22 cellular contexts compared by ENCODE assay signal in genomic region chr15:60941448-60941847, GRCh38.
DNase-seq lines count a peak whose midpoint lies in the region; ATAC-seq and TF ChIP-seq lines count a peak whose summit lies in the region.
"Had no signal": no experiment of that assay in that cellular context is flagged by ENCODE, and none has a peak within 500 bp of the region (broad histone marks: within the 10 kb centered on the region; RNA-seq: fewer than 3 reads in every experiment).

No MANE protein-coding gene starts in this region.

- intact Hi-C loops in mammary epithelial cell (cut with micrococcal nuclease), result no loop called here

- H3K4me3 ChIP-seq in mammary epithelial cell (replicated peaks in 1 of 3; ENCODE audit: insufficient read depth in 1 of 3, low read depth in 2 of 3, low read length in 3 of 3), result no peak overlapping the region
- H3K4me3 ChIP-seq: mucosa of descending colon, sigmoid colon, testis had no signal

- TF ChIP-seq CTCF in mammary epithelial cell (conservative IDR thresholded peaks at IDR 0.05 in 1 of 2, IDR thresholded peaks at IDR 0.05 in 1 of 2; ENCODE audit: extremely low read depth in 1 of 2, insufficient read depth in 1 of 2, low read depth in 1 of 2, low read length in 2 of 2) (no peak), omental fat pad (IDR thresholded peaks at IDR 0.05) (no peak)

- ATAC-seq in omental fat pad (ENCODE audit: low FRiP score), result peak; percentile 58
- no peak for ATAC-seq in GM21367 (IDR thresholded peaks at IDR 0.05; ENCODE audit: unreplicated experiment)
- no peak for ATAC-seq in HG03469 (IDR thresholded peaks at IDR 0.05; ENCODE audit: unreplicated experiment)
- ATAC-seq: activated naive CD4-positive, alpha-beta T cell treated with anti-CD3 and anti-CD28 coated beads, Interleukin-2, amount 50 U/mL, for 72 hours; mucosa of descending colon had no signal

- in situ Hi-C loops in mammary epithelial cell (cut with MboI; ENCODE audit: low sequenced_read_pairs in 2 of 2), result loop anchor here in 1 of 2 donors (25.0 kb wide), 1 partner anchor 896 kb away; no protein-coding TSS in a partner anchor
- in situ Hi-C loops in ACHN (cut with HindIII; ENCODE audit: low pct_ligation_motif_present, low pct_unique_long_range_greater_than_20kb, low sequenced_read_pairs), result no loop called here

- DNase-seq in EH (ENCODE audit: low read depth) (peak; percentile 82), LHCN-M2 (ENCODE audit: low read depth) (peak; percentile 46), mammary epithelial cell (peak; percentile 87), omental fat pad (ENCODE audit: low spot score) (no peak), ACHN (no peak), NCI-H2029 (lab: John Stamatoyannopoulos, UW) (no peak)
- DNase-seq: activated CD4-positive, alpha-beta T cell treated with anti-CD3 and anti-CD28 coated beads, Interleukin-2, amount 10 ng/mL, durations not matched to agents 7 days and 5 days; activated T-cell treated with anti-CD3 and anti-CD28 coated beads for 4 hours; CD4-positive, alpha-beta memory T cell; endodermal cell; GOT3; kidney; mucosa of descending colon; NCI-H2171; SHP77 treated with DMSO at 0.1 percent for 48 hours; sigmoid colon; stimulated activated CD4-positive, alpha-beta T cell treated with anti-CD3 and anti-CD28 coated beads, Interleukin-4, amount 100 ng/mL, for 4 hours; testis had no signal

- no peak overlapping the region for H3K9ac ChIP-seq in mammary epithelial cell (ENCODE audit: insufficient read depth, low read length)

- peaks cover 9% of the 10 kb centered on the region for H3K4me1 ChIP-seq in mammary epithelial cell (ENCODE audit: insufficient read depth, low read length)

- no peak overlapping the region for H3K27ac ChIP-seq in mammary epithelial cell (ENCODE audit: insufficient read depth, low read depth, low read length)
- H3K27ac ChIP-seq: neutrophil, testis had no signal

- 12% methylated on average over 3 of the region's 3 CpGs for WGBS in mammary epithelial cell (ENCODE audit: low coverage, missing lambda C conversion rate)

- no peaks in the 10 kb centered on the region for H3K36me3 ChIP-seq in mammary epithelial cell (ENCODE audit: insufficient read depth, low read length)
- H3K36me3 ChIP-seq: neutrophil, sigmoid colon had no signal

- no peaks in the 10 kb centered on the region for H4K20me1 ChIP-seq in mammary epithelial cell (ENCODE audit: insufficient read depth, low read length)

- dilution Hi-C loops in mammary epithelial cell (cut with HindIII; ENCODE audit: low sequenced_read_pairs), result no loop called here

- no TSS peak for BruUV-seq in mammary epithelial cell (replicated peaks; lab: Mats Ljungman, UMichigan)

- CTCF ChIA-PET in mammary epithelial cell (lab: Charles Lee; ENCODE audit: low non-redundant PET), result no interaction called here

- no peaks in the 10 kb centered on the region for H3K27me3 ChIP-seq in mammary epithelial cell (ENCODE audit: insufficient read depth, low read length)
- H3K27me3 ChIP-seq: neutrophil, sigmoid colon, testis had no signal

- no peaks in the 10 kb centered on the region for H3K79me2 ChIP-seq in mammary epithelial cell (ENCODE audit: insufficient read depth, low read length)

- no peak overlapping the region for H3K4me2 ChIP-seq in mammary epithelial cell (ENCODE audit: insufficient read depth, low read depth, low read length)

- no peak overlapping the region for H2AFZ ChIP-seq in mammary epithelial cell (ENCODE audit: low read depth, low read length)

- no peaks in the 10 kb centered on the region for H3K9me3 ChIP-seq in mammary epithelial cell (replicated peaks; ENCODE audit: insufficient read depth, low read length)
- H3K9me3 ChIP-seq: mucosa of descending colon, neutrophil, sigmoid colon, testis had no signal

Comparison
In these comparisons a context has a peak if more than half of its experiments do, and no peak if none do; other contexts are left out.
1. DNase-seq: peak in EH (single experiment), LHCN-M2 (single experiment) and mammary epithelial cell (single experiment); none in omental fat pad (single experiment), ACHN (single experiment) and NCI-H2029 (single experiment).